In the genomic region with DNA sequence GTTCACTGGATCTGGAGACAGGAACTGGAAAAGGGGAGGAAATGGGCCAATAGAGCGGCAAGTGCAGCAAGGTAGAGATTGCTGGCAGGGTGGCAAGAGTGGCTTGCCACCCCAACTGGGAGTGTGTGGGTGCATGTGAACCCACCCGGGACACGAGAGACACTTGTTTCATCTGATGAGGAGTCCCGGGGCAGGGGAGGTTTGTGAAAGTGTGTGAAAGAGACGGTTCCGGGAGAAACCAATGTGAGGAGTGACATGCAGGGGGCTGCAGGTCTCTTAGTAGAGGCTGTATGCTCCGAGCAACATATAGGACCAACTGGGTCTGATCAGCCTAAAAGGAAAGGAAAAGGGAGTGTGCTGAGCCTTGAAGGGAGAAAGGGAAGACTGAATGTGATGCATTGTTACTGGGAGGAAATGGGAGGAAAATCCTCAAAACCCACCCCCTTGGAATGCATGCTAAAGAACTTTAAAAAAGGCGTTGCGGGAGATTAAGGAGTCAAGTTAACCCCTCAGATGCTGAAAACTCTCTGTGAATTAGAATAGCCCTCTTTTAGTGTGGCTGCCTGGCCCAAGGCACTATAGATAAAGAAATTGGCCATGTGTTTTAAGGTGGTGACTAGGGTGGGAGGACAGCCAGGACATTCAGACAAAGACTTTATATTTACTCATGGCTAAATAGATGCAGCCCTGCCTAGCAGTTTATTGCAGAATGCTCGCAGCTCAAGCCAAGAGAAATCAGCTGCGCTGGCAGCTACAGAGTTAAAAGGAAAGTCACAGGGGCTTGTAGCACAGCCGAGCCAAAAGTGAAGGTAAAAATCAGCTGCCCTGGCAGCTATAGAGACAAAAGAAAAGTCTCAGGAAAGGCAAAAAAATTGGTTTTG, we compare ENCODE assay signal across 1 cellular context.
TF ChIP-seq lines count a peak whose summit lies in the region.

No MANE protein-coding gene starts in this region.

TF ChIP-seq in A549, 52 proteins besides CTCF, POLR2A, EP300 and RAD21 (continued from another document):
- TF ChIP-seq ATOH8 (CRISPR knock-in tag; IDR thresholded peaks at IDR 0.05; ENCODE audit: low read depth) (no peak), CBX8 (IDR thresholded peaks at IDR 0.05) (no peak), ZC3H11A (IDR thresholded peaks at IDR 0.05) (no peak), MAZ (IDR thresholded peaks at IDR 0.05; ENCODE audit: borderline replicate concordance, low read depth, low read length) (no peak), NPAS2 (CRISPR knock-in tag; IDR thresholded peaks at IDR 0.05; ENCODE audit: borderline replicate concordance) (no peak), RNF2 (IDR thresholded peaks at IDR 0.05; ENCODE audit: borderline replicate concordance, low read depth) (no peak), RARB (CRISPR knock-in tag; IDR thresholded peaks at IDR 0.05) (no peak), HOXB13 (CRISPR knock-in tag; IDR thresholded peaks at IDR 0.05; ENCODE audit: low read depth) (no peak), NFE2L2 (conservative IDR thresholded peaks at IDR 0.05; ENCODE audit: low read length) (no peak), RFX5 (IDR thresholded peaks at IDR 0.05) (no peak), POLR2AphosphoS2 (conservative IDR thresholded peaks at IDR 0.05; ENCODE audit: low read length) (no peak), USF2 (IDR thresholded peaks at IDR 0.05) (no peak), CBX2 (IDR thresholded peaks at IDR 0.05; ENCODE audit: borderline replicate concordance, low read depth) (no peak)
- TF ChIP-seq, protein P1, sequence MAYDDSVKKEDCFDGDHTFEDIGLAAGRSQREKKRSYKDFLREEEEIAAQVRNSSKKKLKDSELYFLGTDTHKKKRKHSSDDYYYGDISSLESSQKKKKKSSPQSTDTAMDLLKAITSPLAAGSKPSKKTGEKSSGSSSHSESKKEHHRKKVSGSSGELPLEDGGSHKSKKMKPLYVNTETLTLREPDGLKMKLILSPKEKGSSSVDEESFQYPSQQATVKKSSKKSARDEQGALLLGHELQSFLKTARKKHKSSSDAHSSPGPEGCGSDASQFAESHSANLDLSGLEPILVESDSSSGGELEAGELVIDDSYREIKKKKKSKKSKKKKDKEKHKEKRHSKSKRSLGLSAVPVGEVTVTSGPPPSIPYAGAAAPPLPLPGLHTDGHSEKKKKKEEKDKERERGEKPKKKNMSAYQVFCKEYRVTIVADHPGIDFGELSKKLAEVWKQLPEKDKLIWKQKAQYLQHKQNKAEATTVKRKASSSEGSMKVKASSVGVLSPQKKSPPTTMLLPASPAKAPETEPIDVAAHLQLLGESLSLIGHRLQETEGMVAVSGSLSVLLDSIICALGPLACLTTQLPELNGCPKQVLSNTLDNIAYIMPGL (CRISPR knock-in tag; IDR thresholded peaks at IDR 0.05; ENCODE audit: borderline replicate concordance) = no peak
